ENCODE assay signal across 5 cellular contexts in genomic region chr12:102766961-102767360, GRCh38.
"Had no signal": no experiment of that assay in that cellular context is flagged by ENCODE, and none has a peak within 500 bp of the region (broad histone marks: within the 10 kb centered on the region; RNA-seq: fewer than 3 reads in every experiment).

No MANE protein-coding gene starts in this region.

- DNase-seq: H9, HCEC 1CT, KG1 had no signal

- H2AFZ ChIP-seq: GM23338 had no signal

- H3K4me2 ChIP-seq: GM23338 had no signal

- H3K4me3 ChIP-seq: GM23338 had no signal

- FAIRE-seq: H54 had no signal

- ATAC-seq: GM23338 had no signal
